In genomic region chr21:28822064-28822402, GRCh38 we compare ENCODE assay signal across 18 cellular contexts.
"Had no signal": no experiment of that assay in that cellular context is flagged by ENCODE, and none has a peak within 500 bp of the region (broad histone marks: within the 10 kb centered on the region; RNA-seq: fewer than 3 reads in every experiment).

No MANE protein-coding gene starts in this region.

- H3K36me3 Mint-ChIP-seq: activated CD4-positive, alpha-beta memory T cell treated with anti-CD3 and anti-CD28 coated beads for 36 hours; natural killer cell treated with Interleukin-12 subunit alpha and Interleukin-12 subunit beta and Interleukin-15 and Interleukin-18, amount 100 ng/mL, for 72 hours had no signal

- H3K27me3 ChIP-seq: adrenal gland, gastrocnemius medialis, heart right ventricle, spleen had no signal

- H3K27me3 Mint-ChIP-seq: activated CD4-positive, alpha-beta memory T cell treated with anti-CD3 and anti-CD28 coated beads for 36 hours; activated CD8-positive, alpha-beta memory T cell treated with anti-CD3 and anti-CD28 coated beads, Interleukin-2, amount 10 ng/mL, durations not matched to agents 7 days and 5 days; natural killer cell treated with Interleukin-12 subunit alpha and Interleukin-12 subunit beta and Interleukin-15 and Interleukin-18, amount 100 ng/mL, for 72 hours; T-helper 17 cell had no signal

- H3K9me3 Mint-ChIP-seq: activated CD4-positive, alpha-beta memory T cell treated with anti-CD3 and anti-CD28 coated beads for 36 hours; activated naive CD4-positive, alpha-beta T cell treated with anti-CD3 and anti-CD28 coated beads for 36 hours; activated T-helper 2 cell treated with anti-CD3 and anti-CD28 coated beads, Interferon-gamma antibody, Interleukin-2, Interleukin-4, amounts not matched to agents 10 μg/mL and 5 μg/mL and 100 μg/mL, durations not matched to agents 14 hours and 24 hours and 36 hours; natural killer cell treated with Interleukin-12 subunit alpha and Interleukin-12 subunit beta and Interleukin-15 and Interleukin-18, amount 100 ng/mL, for 72 hours had no signal

- H3K4me3 Mint-ChIP-seq: activated CD4-positive, alpha-beta memory T cell treated with anti-CD3 and anti-CD28 coated beads for 36 hours; activated CD8-positive, alpha-beta memory T cell treated with anti-CD3 and anti-CD28 coated beads, Interleukin-2, amount 10 ng/mL, durations not matched to agents 7 days and 5 days; activated naive CD4-positive, alpha-beta T cell treated with anti-CD3 and anti-CD28 coated beads for 36 hours; natural killer cell treated with Interleukin-12 subunit alpha and Interleukin-12 subunit beta and Interleukin-15 and Interleukin-18, amount 100 ng/mL, for 72 hours; T-helper 17 cell had no signal

- H3K36me3 ChIP-seq: adrenal gland, gastrocnemius medialis, heart right ventricle, spleen, WERI-Rb-1 had no signal

- ATAC-seq: activated CD8-positive, alpha-beta memory T cell treated with anti-CD3 and anti-CD28 coated beads, Interleukin-2, amount 10 ng/mL, durations not matched to agents 7 days and 5 days; natural killer cell treated with Interleukin-12 subunit alpha and Interleukin-12 subunit beta and Interleukin-15 and Interleukin-18, amount 100 ng/mL, for 72 hours; T-helper 17 cell had no signal

- H3K27ac ChIP-seq: epithelial cell of prostate, WERI-Rb-1 had no signal

- H3K4me1 ChIP-seq: adrenal gland had no signal

- H3K27ac Mint-ChIP-seq: activated CD4-positive, alpha-beta memory T cell treated with anti-CD3 and anti-CD28 coated beads for 36 hours; activated CD8-positive, alpha-beta memory T cell treated with anti-CD3 and anti-CD28 coated beads, Interleukin-2, amount 10 ng/mL, durations not matched to agents 7 days and 5 days; activated naive CD4-positive, alpha-beta T cell treated with anti-CD3 and anti-CD28 coated beads for 36 hours; activated T-helper 2 cell treated with anti-CD3 and anti-CD28 coated beads, Interferon-gamma antibody, Interleukin-2, Interleukin-4, amounts not matched to agents 10 μg/mL and 5 μg/mL and 100 μg/mL, durations not matched to agents 14 hours and 24 hours and 36 hours; natural killer cell treated with Interleukin-12 subunit alpha and Interleukin-12 subunit beta and Interleukin-15 and Interleukin-18, amount 100 ng/mL, for 72 hours; T-helper 17 cell had no signal

- H3K4me1 Mint-ChIP-seq: activated CD8-positive, alpha-beta memory T cell treated with anti-CD3 and anti-CD28 coated beads, Interleukin-2, amount 10 ng/mL, durations not matched to agents 7 days and 5 days had no signal

- DNase-seq: activated CD4-positive, alpha-beta memory T cell treated with anti-CD3 and anti-CD28 coated beads for 36 hours; activated CD8-positive, alpha-beta memory T cell treated with anti-CD3 and anti-CD28 coated beads, Interleukin-2, amount 10 ng/mL, durations not matched to agents 7 days and 5 days; activated naive CD4-positive, alpha-beta T cell treated with anti-CD3 and anti-CD28 coated beads for 36 hours; activated T-cell treated with anti-CD3 and anti-CD28 coated beads, Interleukin-2, amount 50 U/mL, for 1 hour; adrenal gland; caudate nucleus; effector memory CD4-positive, alpha-beta T cell; gastrocnemius medialis; heart right ventricle; islet precursor cell; right cardiac atrium; SIG-M5; spleen; T-helper 17 cell; WERI-Rb-1 had no signal

- H3K4me3 ChIP-seq: adrenal gland, gastrocnemius medialis, heart right ventricle, spleen had no signal

- H3K9me3 ChIP-seq: adrenal gland, gastrocnemius medialis, heart right ventricle, spleen had no signal
